Comparison of ENCODE assay signal across 9 cellular contexts in genomic region chr12:12442548-12443071, GRCh38.
DNase-seq lines count a peak whose midpoint lies in the region; ATAC-seq and TF ChIP-seq lines count a peak whose summit lies in the region.
"Had no signal": no experiment of that assay in that cellular context is flagged by ENCODE, and none has a peak within 500 bp of the region (broad histone marks: within the 10 kb centered on the region; RNA-seq: fewer than 3 reads in every experiment).

No MANE protein-coding gene starts in this region.

- no peaks in the 10 kb centered on the region for H3K27me3 Mint-ChIP-seq in central memory CD8-positive, alpha-beta T cell
- H3K27me3 Mint-ChIP-seq: memory B cell had no signal

- H3K9ac ChIP-seq in mucosa of rectum (ENCODE audit: low read depth in 1 of 2, low read length in 2 of 2), result no peak overlapping the region

- ATAC-seq in central memory CD8-positive, alpha-beta T cell (replicated peaks; ENCODE audit: extremely low read depth, poor library complexity, severe bottlenecking), result no peak
- ATAC-seq in GM21390 (IDR thresholded peaks at IDR 0.05; ENCODE audit: unreplicated experiment), result no peak

- no peaks in the 10 kb centered on the region for H3K9me3 ChIP-seq in AG04450 (ENCODE audit: control insufficient read depth, insufficient read depth, low read length)
- H3K9me3 ChIP-seq in mucosa of rectum (ENCODE audit: control insufficient read depth in 2 of 2, low read length in 2 of 2), result no peaks in the 10 kb centered on the region

- no peak for TF ChIP-seq CTCF in AG04450 (IDR thresholded peaks at IDR 0.05; ENCODE audit: low read depth, low read length)

- H3K4me3 ChIP-seq in AG04450 (ENCODE audit: low read depth, low read length), result no peak overlapping the region
- no peak overlapping the region for H3K4me3 ChIP-seq in mucosa of rectum (ENCODE audit: low read length in 2 of 2)

- H3K27ac ChIP-seq in AG04450 (ENCODE audit: low read depth, low read length) (peak overlapping the region; percentile 63), mucosa of rectum (ENCODE audit: low read depth in 2 of 2, low read length in 2 of 2) (peak overlapping the region; percentile 56 to 59)

- no peak for DNase-seq in AG04450 (ENCODE audit: low read depth, low spot score)
- DNase-seq in M059J (ENCODE audit: low read depth), result peak; percentile 79
- no peak for DNase-seq in central memory CD8-positive, alpha-beta T cell (ENCODE audit: low spot score in 2 of 2)
- DNase-seq in D341Med (ENCODE audit: low spot score), result no peak
- DNase-seq in pons (ENCODE audit: low spot score), result no peak
- DNase-seq in cortex of kidney (lab: John Stamatoyannopoulos, UW), result no peak

- peaks cover 19% of the 10 kb centered on the region for H3K36me3 Mint-ChIP-seq in central memory CD8-positive, alpha-beta T cell (ENCODE audit: insufficient read depth)

- H3K36me3 ChIP-seq in mucosa of rectum (ENCODE audit: control insufficient read depth in 2 of 2, insufficient read depth in 2 of 2, low read length in 2 of 2), result no peaks in the 10 kb centered on the region

- peaks cover 8 to 17% of the 10 kb centered on the region in 2 donors for H3K4me1 ChIP-seq in mucosa of rectum (ENCODE audit: control insufficient read depth in 2 of 2, insufficient read depth in 2 of 2, low read length in 2 of 2)

- CTCF ChIA-PET in AG04450 (lab: Charles Lee), result no interaction called here

- H3K27ac Mint-ChIP-seq in central memory CD8-positive, alpha-beta T cell (ENCODE audit: low read depth), result peak overlapping the region; percentile 97
- H3K27ac Mint-ChIP-seq: memory B cell had no signal

- peak overlapping the region; percentile 68 for H3K4me3 Mint-ChIP-seq in central memory CD8-positive, alpha-beta T cell
- H3K4me3 Mint-ChIP-seq: memory B cell had no signal

- H3K9me3 Mint-ChIP-seq in central memory CD8-positive, alpha-beta T cell, result no peaks in the 10 kb centered on the region
- H3K9me3 Mint-ChIP-seq: memory B cell had no signal

- POLR2A ChIA-PET in AG04450 (lab: Yijun Ruan, JAX), result no interaction called here

- H3K4me1 Mint-ChIP-seq in central memory CD8-positive, alpha-beta T cell, result peaks cover 65% of the 10 kb centered on the region

- H3K27me3 ChIP-seq in AG04450 (ENCODE audit: control insufficient read depth, insufficient read depth, low read length) (no peaks in the 10 kb centered on the region), mucosa of rectum (ENCODE audit: control insufficient read depth in 2 of 2, insufficient read depth in 2 of 2, low read length in 2 of 2) (no peaks in the 10 kb centered on the region)
